Comparison of ENCODE assay signal across 15 cellular contexts in the genomic region with DNA sequence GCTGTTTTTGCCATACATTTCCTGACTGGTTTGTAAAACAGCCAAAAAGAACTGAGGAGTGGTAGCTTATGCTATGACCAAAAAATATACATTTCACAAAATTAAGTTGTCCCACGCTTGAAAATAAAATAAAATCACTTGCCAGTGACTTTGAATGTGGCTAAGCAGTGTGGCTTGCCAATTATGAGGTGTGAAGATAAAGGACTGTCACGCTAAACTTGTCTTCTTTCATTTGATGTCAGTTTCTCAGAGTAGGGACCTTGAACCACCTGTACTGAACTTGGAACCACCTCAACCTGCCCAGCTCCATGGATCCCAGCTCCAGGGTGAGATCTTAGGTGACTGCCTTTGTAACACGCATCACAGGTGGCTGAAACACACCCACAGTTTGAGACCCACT.
A peak's percentile ranks its signal among the peaks of the same experiment; 100 is the strongest.
DNase-seq lines count a peak whose midpoint lies in the region; ATAC-seq and TF ChIP-seq lines count a peak whose summit lies in the region.
"Had no signal": no experiment of that assay in that cellular context is flagged by ENCODE, and none has a peak within 500 bp of the region (broad histone marks: within the 10 kb centered on the region; RNA-seq: fewer than 3 reads in every experiment).

No MANE protein-coding gene starts in this region.

- H3K9me3 Mint-ChIP-seq in activated CD4-positive, alpha-beta T cell treated with anti-CD3 and anti-CD28 coated beads, Interleukin-2, amount 10 ng/mL, durations not matched to agents 24 days and 14 days, result peaks cover 6% of the 10 kb centered on the region
- H3K9me3 Mint-ChIP-seq in activated T-helper 2 cell treated with anti-CD3 and anti-CD28 coated beads, Interferon-gamma antibody, Interleukin-2, Interleukin-4, amounts not matched to agents 10 μg/mL and 5 μg/mL and 100 μg/mL, durations not matched to agents 14 hours and 24 hours and 36 hours, result peaks cover 9% of the 10 kb centered on the region
- H3K9me3 Mint-ChIP-seq: activated B cell treated with CpG ODN at 0.5 μM for 24 hours had no signal

- H3K9me3 ChIP-seq in spleen (no peaks in the 10 kb centered on the region), esophagus squamous epithelium (no peaks in the 10 kb centered on the region)
- H3K9me3 ChIP-seq: suprapubic skin had no signal

- H2AFZ ChIP-seq in KMS-11 (ENCODE audit: low read depth), result no peak overlapping the region

- TF ChIP-seq POLR2A in spleen (IDR thresholded peaks at IDR 0.05) (no peak), esophagus squamous epithelium (IDR thresholded peaks at IDR 0.05) (no peak)

- H3K4me1 ChIP-seq in KMS-11 (ENCODE audit: low read depth, poor library complexity, severe bottlenecking) (peaks cover 25% of the 10 kb centered on the region), spleen (peaks cover 4 to 27% (median 9%) of the 10 kb centered on the region in 6 donors), esophagus squamous epithelium (peaks cover 0 to 14% (median 3%) of the 10 kb centered on the region in 3 donors)

- H3K27me3 ChIP-seq in KMS-11 (ENCODE audit: insufficient read depth, low read depth), result no peaks in the 10 kb centered on the region
- no peaks in the 10 kb centered on the region for H3K27me3 ChIP-seq in spleen (replicated peaks in 1 of 7)
- no peaks in the 10 kb centered on the region for H3K27me3 ChIP-seq in esophagus squamous epithelium
- H3K27me3 ChIP-seq: suprapubic skin had no signal

- peaks cover 26% of the 10 kb centered on the region for H3K4me1 Mint-ChIP-seq in activated CD4-positive, alpha-beta T cell treated with anti-CD3 and anti-CD28 coated beads, Interleukin-2, amount 10 ng/mL, durations not matched to agents 24 days and 14 days
- H3K4me1 Mint-ChIP-seq in activated T-helper 2 cell treated with anti-CD3 and anti-CD28 coated beads, Interferon-gamma antibody, Interleukin-2, Interleukin-4, amounts not matched to agents 10 μg/mL and 5 μg/mL and 100 μg/mL, durations not matched to agents 14 hours and 24 hours and 36 hours (ENCODE audit: low read depth), result peaks cover 34% of the 10 kb centered on the region

- TF ChIP-seq CTCF in KMS-11 (conservative IDR thresholded peaks at IDR 0.05; ENCODE audit: low read depth, low read length) (no peak), spleen (IDR thresholded peaks at IDR 0.05 in 8 of 11, conservative IDR thresholded peaks at IDR 0.05 in 3 of 11) (no peak), esophagus squamous epithelium (IDR thresholded peaks at IDR 0.05) (no peak)

- H3K4me3 Mint-ChIP-seq in activated CD4-positive, alpha-beta T cell treated with anti-CD3 and anti-CD28 coated beads, Interleukin-2, amount 10 ng/mL, durations not matched to agents 24 days and 14 days, result no peak overlapping the region
- H3K4me3 Mint-ChIP-seq in activated T-helper 2 cell treated with anti-CD3 and anti-CD28 coated beads, Interferon-gamma antibody, Interleukin-2, Interleukin-4, amounts not matched to agents 10 μg/mL and 5 μg/mL and 100 μg/mL, durations not matched to agents 14 hours and 24 hours and 36 hours (ENCODE audit: low read depth), result no peak overlapping the region

- H3K79me2 ChIP-seq in KMS-11 (ENCODE audit: insufficient read depth, low read depth), result no peaks in the 10 kb centered on the region

- H3K27ac ChIP-seq in KMS-11 (peak overlapping the region; percentile 100; the same call in 1 of the 2 replicates), spleen (peak overlapping the region in 7 of 8 donors; percentile 74 to 90 (median 87)), esophagus squamous epithelium (no peak overlapping the region)
- H3K27ac ChIP-seq: suprapubic skin had no signal

- no peaks in the 10 kb centered on the region for H4K20me1 ChIP-seq in KMS-11 (ENCODE audit: insufficient read depth)

- H3K36me3 ChIP-seq in KMS-11 (ENCODE audit: insufficient read depth), result no peaks in the 10 kb centered on the region
- no peaks in the 10 kb centered on the region for H3K36me3 ChIP-seq in spleen
- no peaks in the 10 kb centered on the region for H3K36me3 ChIP-seq in esophagus squamous epithelium
- H3K36me3 ChIP-seq: suprapubic skin had no signal

- no peaks in the 10 kb centered on the region for H3K27me3 Mint-ChIP-seq in activated CD4-positive, alpha-beta T cell treated with anti-CD3 and anti-CD28 coated beads, Interleukin-2, amount 10 ng/mL, durations not matched to agents 24 days and 14 days
- no peaks in the 10 kb centered on the region for H3K27me3 Mint-ChIP-seq in activated T-helper 2 cell treated with anti-CD3 and anti-CD28 coated beads, Interferon-gamma antibody, Interleukin-2, Interleukin-4, amounts not matched to agents 10 μg/mL and 5 μg/mL and 100 μg/mL, durations not matched to agents 14 hours and 24 hours and 36 hours (ENCODE audit: low read depth)
- H3K27me3 Mint-ChIP-seq: activated B cell treated with CpG ODN at 0.5 μM for 24 hours, progenitor cell of endocrine pancreas had no signal

- H3K4me3 ChIP-seq in KMS-11 (IDR thresholded peaks at IDR 0.05; ENCODE audit: insufficient read depth, low read depth, low read length) (no peak overlapping the region), spleen (no peak overlapping the region), esophagus squamous epithelium (no peak overlapping the region)
- H3K4me3 ChIP-seq: suprapubic skin had no signal

- H3K4me2 ChIP-seq in KMS-11, result no peak overlapping the region; the same call in 1 of the 2 replicates

- H3K36me3 Mint-ChIP-seq in activated CD4-positive, alpha-beta T cell treated with anti-CD3 and anti-CD28 coated beads, Interleukin-2, amount 10 ng/mL, durations not matched to agents 24 days and 14 days (ENCODE audit: low read depth), result peaks cover 2% of the 10 kb centered on the region
- H3K36me3 Mint-ChIP-seq in activated T-helper 2 cell treated with anti-CD3 and anti-CD28 coated beads, Interferon-gamma antibody, Interleukin-2, Interleukin-4, amounts not matched to agents 10 μg/mL and 5 μg/mL and 100 μg/mL, durations not matched to agents 14 hours and 24 hours and 36 hours (ENCODE audit: low read depth), result peaks cover 14% of the 10 kb centered on the region

- peak overlapping the region; percentile 86 for H3K27ac Mint-ChIP-seq in activated CD4-positive, alpha-beta T cell treated with anti-CD3 and anti-CD28 coated beads, Interleukin-2, amount 10 ng/mL, durations not matched to agents 24 days and 14 days
- peak overlapping the region; percentile 38 for H3K27ac Mint-ChIP-seq in activated T-helper 2 cell treated with anti-CD3 and anti-CD28 coated beads, Interferon-gamma antibody, Interleukin-2, Interleukin-4, amounts not matched to agents 10 μg/mL and 5 μg/mL and 100 μg/mL, durations not matched to agents 14 hours and 24 hours and 36 hours

- no peak for DNase-seq in activated CD4-positive, alpha-beta T cell treated with anti-CD3 and anti-CD28 coated beads, Interleukin-2, amount 10 ng/mL, durations not matched to agents 24 days and 14 days
- no peak for DNase-seq in activated CD4-positive, alpha-beta T cell treated with anti-CD3 and anti-CD28 coated beads, Interleukin-2, amount 50 U/mL, for 1 hour
- DNase-seq in activated T-helper 2 cell treated with anti-CD3 and anti-CD28 coated beads, Interferon-gamma antibody, Interleukin-2, Interleukin-4, amounts not matched to agents 10 μg/mL and 5 μg/mL and 100 μg/mL, durations not matched to agents 14 hours and 24 hours and 36 hours (ENCODE audit: low spot score), result no peak
- no peak for DNase-seq in spleen
- DNase-seq in esophagus squamous epithelium (lab: John Stamatoyannopoulos, UW), result no peak
- no peak for DNase-seq in NCI-H82 (lab: John Stamatoyannopoulos, UW)
- DNase-seq: activated B cell treated with CpG ODN at 0.5 μM for 24 hours, hippocampal formation, NCI-H2029 treated with DMSO at 0.1 percent for 48 hours, NCI-H446 treated with DMSO at 0.1 percent for 48 hours, SHP77 had no signal

- H3K9ac ChIP-seq in KMS-11, result no peak overlapping the region

- intact Hi-C loops in activated CD4-positive, alpha-beta T cell treated with anti-CD3 and anti-CD28 coated beads, Interleukin-2, amount 10 ng/mL, durations not matched to agents 24 days and 14 days (cut with micrococcal nuclease), result loop anchor here (5.0 kb wide), 1 partner anchor 746 kb away; no protein-coding TSS in a partner anchor
- intact Hi-C loops in activated T-helper 2 cell treated with anti-CD3 and anti-CD28 coated beads, Interferon-gamma antibody, Interleukin-2, Interleukin-4, amounts not matched to agents 10 μg/mL and 5 μg/mL and 100 μg/mL, durations not matched to agents 14 hours and 24 hours and 36 hours (cut with micrococcal nuclease), result no loop called here
- intact Hi-C loops in spleen (cut with DNase I; ENCODE audit: low total_unique reads) (no loop called here), esophagus squamous epithelium (cut with DNase I) (no loop called here)

- ATAC-seq in GM21381 (IDR thresholded peaks at IDR 0.05; ENCODE audit: unreplicated experiment), result no peak

- 72 to 87% (median 76%) methylated on average over 3 of the region's 3 CpGs for WGBS in spleen, 5 donors
- WGBS in esophagus squamous epithelium, 2 donors, result 54 to 82% methylated on average over 2 to 3 of the region's 3 CpGs

Comparison
In these comparisons a context has a peak if more than half of its experiments do, and no peak if none do; other contexts are left out.
1. H3K27ac ChIP-seq: peak in KMS-11 (single experiment) and spleen (7 of 8); none in esophagus squamous epithelium (0 of 4).